In genomic region chr5:96243203-96243602, GRCh38 we compare ENCODE assay signal across 1 cellular context.
TF ChIP-seq lines count a peak whose summit lies in the region.

No MANE protein-coding gene starts in this region.

TF ChIP-seq in HepG2, 621 proteins besides CTCF, POLR2A, EP300 and RAD21:
- TF ChIP-seq, protein P1, sequence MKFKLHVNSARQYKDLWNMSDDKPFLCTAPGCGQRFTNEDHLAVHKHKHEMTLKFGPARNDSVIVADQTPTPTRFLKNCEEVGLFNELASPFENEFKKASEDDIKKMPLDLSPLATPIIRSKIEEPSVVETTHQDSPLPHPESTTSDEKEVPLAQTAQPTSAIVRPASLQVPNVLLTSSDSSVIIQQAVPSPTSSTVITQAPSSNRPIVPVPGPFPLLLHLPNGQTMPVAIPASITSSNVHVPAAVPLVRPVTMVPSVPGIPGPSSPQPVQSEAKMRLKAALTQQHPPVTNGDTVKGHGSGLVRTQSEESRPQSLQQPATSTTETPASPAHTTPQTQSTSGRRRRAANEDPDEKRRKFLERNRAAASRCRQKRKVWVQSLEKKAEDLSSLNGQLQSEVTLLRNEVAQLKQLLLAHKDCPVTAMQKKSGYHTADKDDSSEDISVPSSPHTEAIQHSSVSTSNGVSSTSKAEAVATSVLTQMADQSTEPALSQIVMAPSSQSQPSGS (CRISPR knock-in tag; IDR thresholded peaks at IDR 0.05), result no peak
- TF ChIP-seq FOXA3 (CRISPR knock-in tag; IDR thresholded peaks at IDR 0.05) (no peak), ZBTB7B (CRISPR knock-in tag; IDR thresholded peaks at IDR 0.05) (no peak), HCFC1 (IDR thresholded peaks at IDR 0.05; ENCODE audit: low read depth, low read length) (no peak), HNRNPH1 (optimal IDR thresholded peaks at IDR 0.05; ENCODE audit: low read depth, low read length) (no peak), RFXANK (CRISPR knock-in tag; IDR thresholded peaks at IDR 0.05) (no peak), ZNF768 (CRISPR knock-in tag; IDR thresholded peaks at IDR 0.05) (no peak), TRIM22 (IDR thresholded peaks at IDR 0.05) (no peak), SMAD3 (CRISPR knock-in tag; IDR thresholded peaks at IDR 0.05) (no peak), RFX3 (CRISPR knock-in tag; IDR thresholded peaks at IDR 0.05) (no peak), JDP2 (CRISPR knock-in tag; IDR thresholded peaks at IDR 0.05; ENCODE audit: borderline replicate concordance) (no peak), YY1 (IDR thresholded peaks at IDR 0.05; ENCODE audit: insufficient read depth, insufficient replicate concordance, low read depth, low read length) (no peak), RXRA (CRISPR knock-in tag; IDR thresholded peaks at IDR 0.05) (no peak), ASH2L (IDR thresholded peaks at IDR 0.05; ENCODE audit: insufficient read length, low read depth, low read length) (no peak), SIX4 (CRISPR knock-in tag; IDR thresholded peaks at IDR 0.05) (no peak), TSC22D2 (CRISPR knock-in tag; IDR thresholded peaks at IDR 0.05; ENCODE audit: borderline replicate concordance) (no peak), ZBTB3 (CRISPR knock-in tag; IDR thresholded peaks at IDR 0.05; ENCODE audit: borderline replicate concordance, low read depth) (no peak), SRSF4 (IDR thresholded peaks at IDR 0.05; ENCODE audit: low read depth, low read length, poor library complexity, severe bottlenecking) (no peak), ZNF441 (CRISPR knock-in tag; IDR thresholded peaks at IDR 0.05; ENCODE audit: borderline replicate concordance) (no peak)
- TF ChIP-seq, protein P2, sequence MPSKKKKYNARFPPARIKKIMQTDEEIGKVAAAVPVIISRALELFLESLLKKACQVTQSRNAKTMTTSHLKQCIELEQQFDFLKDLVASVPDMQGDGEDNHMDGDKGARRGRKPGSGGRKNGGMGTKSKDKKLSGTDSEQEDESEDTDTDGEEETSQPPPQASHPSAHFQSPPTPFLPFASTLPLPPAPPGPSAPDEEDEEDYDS (CRISPR knock-in tag; IDR thresholded peaks at IDR 0.05), result no peak
